ENCODE assay signal across 13 cellular contexts in genomic region chr2:36696533-36696932, GRCh38. TPM values are rescaled to one million over a fixed set of nuclear protein-coding genes. Genes with fewer than 3 reads are reported as not detected.
DNase-seq lines count a peak whose midpoint lies in the region; ATAC-seq and TF ChIP-seq lines count a peak whose summit lies in the region.
"Had no signal": no experiment of that assay in that cellular context is flagged by ENCODE, and none has a peak within 500 bp of the region (broad histone marks: within the 10 kb centered on the region; RNA-seq: fewer than 3 reads in every experiment).

VIT (plus strand) TSS chr2:36696707; CDS start chr2:36716371, 19,664 bp downstream.

- H3K27me3 ChIP-seq in HAP-1 (ENCODE audit: low read depth) = no peaks in the 10 kb centered on the region
- H3K27me3 ChIP-seq in SJSA1 (replicated peaks) = no peaks in the 10 kb centered on the region
- no peaks in the 10 kb centered on the region for H3K27me3 ChIP-seq in skeletal muscle tissue (ENCODE audit: control insufficient read depth in 3 of 3, insufficient read depth in 3 of 3, low read length in 3 of 3)
- H3K27me3 ChIP-seq in uterus = no peaks in the 10 kb centered on the region

- no peaks in the 10 kb centered on the region for H3K36me3 Mint-ChIP-seq in naive thymus-derived CD8-positive, alpha-beta T cell
- H3K36me3 Mint-ChIP-seq: activated CD4-positive, alpha-beta memory T cell treated with anti-CD3 and anti-CD28 coated beads for 36 hours; activated naive CD4-positive, alpha-beta T cell treated with anti-CD3 and anti-CD28 coated beads, Interleukin-2, amount 10 ng/mL, durations not matched to agents 7 days and 5 days; natural killer cell had no signal

- in situ Hi-C loops in HAP-1 (cut with MboI; ENCODE audit: low sequenced_read_pairs) = no loop called here

- H3K4me3 ChIP-seq in HAP-1 (peak within 1 kb of the TSS; percentile 8), SJSA1 (peak within 1 kb of the TSS; percentile 1; the same call in 1 of the 2 replicates), skeletal muscle tissue (ENCODE audit: low read length in 3 of 3) (peak within 1 kb of the TSS; percentile 1 to 54 (median 31)), uterus (no peak within 1 kb of the TSS)

- H3K36me3 ChIP-seq in HAP-1 (replicated peaks) (no peaks in the 10 kb centered on the region), SJSA1 (no peaks in the 10 kb centered on the region), skeletal muscle tissue (ENCODE audit: control insufficient read depth in 3 of 3, insufficient read depth in 3 of 3, low read length in 3 of 3) (no peaks in the 10 kb centered on the region), uterus (no peaks in the 10 kb centered on the region)

- peak within 1 kb of the TSS in 2 of 3 donors; percentile 11 to 34 for H3K9ac ChIP-seq in skeletal muscle tissue (ENCODE audit: low read depth in 1 of 3, low read length in 3 of 3)

- no peaks in the 10 kb centered on the region for H3K4me1 Mint-ChIP-seq in naive thymus-derived CD8-positive, alpha-beta T cell
- H3K4me1 Mint-ChIP-seq: activated naive CD4-positive, alpha-beta T cell treated with anti-CD3 and anti-CD28 coated beads, Interleukin-2, amount 10 ng/mL, durations not matched to agents 7 days and 5 days; natural killer cell had no signal

- POLR2A ChIA-PET in naive thymus-derived CD8-positive, alpha-beta T cell (lab: Charles Lee) = interaction anchor here (0.7 kb wide), 1 partner anchor 255 kb away, joined by 6 read pairs; no protein-coding TSS in a partner anchor

- no peak for TF ChIP-seq POLR2A in uterus (IDR thresholded peaks at IDR 0.05)

- H3K9me3 ChIP-seq in HAP-1 = no peaks in the 10 kb centered on the region
- no peaks in the 10 kb centered on the region for H3K9me3 ChIP-seq in SJSA1 (replicated peaks)
- H3K9me3 ChIP-seq in skeletal muscle tissue (ENCODE audit: control insufficient read depth in 3 of 3, low read length in 3 of 3) = no peaks in the 10 kb centered on the region
- no peaks in the 10 kb centered on the region for H3K9me3 ChIP-seq in uterus

- H3K4me3 Mint-ChIP-seq in naive thymus-derived CD8-positive, alpha-beta T cell = no peak within 1 kb of the TSS
- H3K4me3 Mint-ChIP-seq: activated CD4-positive, alpha-beta memory T cell treated with anti-CD3 and anti-CD28 coated beads for 36 hours; activated naive CD4-positive, alpha-beta T cell treated with anti-CD3 and anti-CD28 coated beads, Interleukin-2, amount 10 ng/mL, durations not matched to agents 7 days and 5 days; natural killer cell had no signal

- H3K9me3 Mint-ChIP-seq in naive thymus-derived CD8-positive, alpha-beta T cell = no peaks in the 10 kb centered on the region
- H3K9me3 Mint-ChIP-seq: activated CD4-positive, alpha-beta memory T cell treated with anti-CD3 and anti-CD28 coated beads for 36 hours; activated naive CD4-positive, alpha-beta T cell treated with anti-CD3 and anti-CD28 coated beads, Interleukin-2, amount 10 ng/mL, durations not matched to agents 7 days and 5 days; natural killer cell had no signal

- no peak for TF ChIP-seq CTCF in uterus (IDR thresholded peaks at IDR 0.05)

- H3K4me1 ChIP-seq in HAP-1 = peaks cover 42% of the 10 kb centered on the region
- H3K4me1 ChIP-seq in SJSA1 (replicated peaks) = peaks cover 37% of the 10 kb centered on the region
- no peaks in the 10 kb centered on the region for H3K4me1 ChIP-seq in skeletal muscle tissue (ENCODE audit: control insufficient read depth in 3 of 3, insufficient read depth in 3 of 3, low read length in 3 of 3)
- H3K4me1 ChIP-seq in uterus = no peaks in the 10 kb centered on the region

- H3K27ac Mint-ChIP-seq in naive thymus-derived CD8-positive, alpha-beta T cell = no peak within 1 kb of the TSS
- H3K27ac Mint-ChIP-seq: activated CD4-positive, alpha-beta memory T cell treated with anti-CD3 and anti-CD28 coated beads for 36 hours; activated naive CD4-positive, alpha-beta T cell treated with anti-CD3 and anti-CD28 coated beads, Interleukin-2, amount 10 ng/mL, durations not matched to agents 7 days and 5 days; natural killer cell had no signal

- ATAC-seq in Right ventricle myocardium superior (ENCODE audit: poor library complexity) (peak; percentile 73), GM18868 (IDR thresholded peaks at IDR 0.05; ENCODE audit: unreplicated experiment) (no peak)
- no peak for ATAC-seq in naive thymus-derived CD8-positive, alpha-beta T cell
- ATAC-seq: natural killer cell had no signal

- peak in 1 of 2 experiments; percentile 44 for DNase-seq in HAP-1 (ENCODE audit: low spot score in 2 of 2)
- DNase-seq in SJSA1 (ENCODE audit: low read depth in 1 of 2, low spot score in 2 of 2) = no peak
- DNase-seq in Right ventricle myocardium superior = no peak
- DNase-seq in GDM1 (lab: John Stamatoyannopoulos, UW) = no peak
- DNase-seq in uterus = no peak
- DNase-seq in naive thymus-derived CD8-positive, alpha-beta T cell = no peak
- DNase-seq: activated CD4-positive, alpha-beta memory T cell treated with anti-CD3 and anti-CD28 coated beads for 36 hours; activated naive CD4-positive, alpha-beta T cell treated with anti-CD3 and anti-CD28 coated beads, Interleukin-2, amount 10 ng/mL, durations not matched to agents 7 days and 5 days; natural killer cell; NCI-H526; stimulated activated CD4-positive, alpha-beta T cell treated with anti-CD3 and anti-CD28 coated beads, Interleukin-2, amount 100 ng/mL, for 24 hours had no signal

- peak within 1 kb of the TSS; percentile 31 for H3K27ac ChIP-seq in SJSA1
- no peak within 1 kb of the TSS for H3K27ac ChIP-seq in skeletal muscle tissue (ENCODE audit: low read depth, low read length)
- no peak within 1 kb of the TSS for H3K27ac ChIP-seq in uterus

- intact Hi-C loops in Right ventricle myocardium superior (cut with DNase I) (no loop called here), uterus (cut with DNase I; ENCODE audit: low total_unique reads) (no loop called here)

- peaks cover 0 to 6% (median 0%) of the 10 kb centered on the region in 5 donors for H3K27me3 Mint-ChIP-seq in naive thymus-derived CD8-positive, alpha-beta T cell
- H3K27me3 Mint-ChIP-seq: activated naive CD4-positive, alpha-beta T cell treated with anti-CD3 and anti-CD28 coated beads, Interleukin-2, amount 10 ng/mL, durations not matched to agents 7 days and 5 days had no signal

RNA-seq across cellular contexts. Expression of gene VIT, which starts in this region (rescaled TPM):
- 0.31 and 1.1 TPM in 2 replicates for total RNA-seq in SJSA1 (2014; rRNA removed; shearing (Covaris generic))
- 19.4 TPM for total RNA-seq in Right ventricle myocardium superior
- total RNA-seq in skeletal muscle tissue = 6.8 TPM
- total RNA-seq in uterus = 1 to 10 TPM in 3 of 4 donors, under 1 TPM in 1; 0.26 to 6.2 (median 2.8) TPM
- total RNA-seq in naive thymus-derived CD8-positive, alpha-beta T cell = not detected
- polyA plus RNA-seq in naive thymus-derived CD8-positive, alpha-beta T cell = under 1 TPM in 1 of 3 donors, not detected in 2; 0.50 TPM
- total RNA-seq: activated CD4-positive, alpha-beta memory T cell treated with anti-CD3 and anti-CD28 coated beads for 36 hours had no signal

Comparison
In these comparisons a context has a peak if more than half of its experiments do, and no peak if none do; other contexts are left out.
1. H3K4me3 ChIP-seq: peak in HAP-1 (single experiment), SJSA1 (single experiment) and skeletal muscle tissue (3 of 3); none in uterus (0 of 2).